8 cellular contexts compared by ENCODE assay signal in genomic region chr19:40347476-40348124, GRCh38. TPM values are rescaled to one million over a fixed set of nuclear protein-coding genes. Genes with fewer than 3 reads are reported as not detected.
DNase-seq lines count a peak whose midpoint lies in the region; ATAC-seq and TF ChIP-seq lines count a peak whose summit lies in the region.

No MANE protein-coding gene starts in this region.

- peak; percentile 1 for DNase-seq in ACHN
- DNase-seq in MCF 10A (ENCODE audit: unreplicated experiment): no peak
- no peak for DNase-seq in mucosa of descending colon
- DNase-seq in NCI-H1436 (lab: John Stamatoyannopoulos, UW): no peak
- no peak for DNase-seq in HuH-7 (ENCODE audit: low spot score)

- CTCF ChIA-PET in MCF 10A (lab: Yijun Ruan, JAX): interaction anchor here (0.6 to 2.4 kb wide), 3 partner anchors 43 to 189 kb away, joined by 3 to 10 read pairs (median 4); no protein-coding TSS in a partner anchor

- no peaks in the 10 kb centered on the region for H3K9me3 Mint-ChIP-seq in MCF 10A (ENCODE audit: unreplicated experiment)

- POLR2A ChIA-PET in MCF 10A (lab: Yijun Ruan, JAX): interaction anchor here (0.6 to 2.9 kb wide), 19 partner anchors 10 to 674 kb away, joined by 3 to 21 read pairs (median 5); partner anchors contain the start of genes BLVRB, SERTAD1 and SERTAD3

- H3K36me3 Mint-ChIP-seq in MCF 10A (ENCODE audit: insufficient read depth, unreplicated experiment): peaks cover 13% of the 10 kb centered on the region

- H3K27me3 Mint-ChIP-seq in MCF 10A (ENCODE audit: insufficient read depth, unreplicated experiment): no peaks in the 10 kb centered on the region

- no peaks in the 10 kb centered on the region for H3K9me3 ChIP-seq in mucosa of descending colon

- peaks cover 24% of the 10 kb centered on the region for H3K4me1 Mint-ChIP-seq in MCF 10A (ENCODE audit: insufficient read depth, unreplicated experiment)

- peak overlapping the region; percentile 95 for H3K27ac Mint-ChIP-seq in MCF 10A (ENCODE audit: low read depth, unreplicated experiment)

- H3K36me3 ChIP-seq in mucosa of descending colon (ENCODE audit: low read depth): no peaks in the 10 kb centered on the region

- peak overlapping the region; percentile 99 for H3K4me3 Mint-ChIP-seq in MCF 10A (ENCODE audit: unreplicated experiment)

- TF ChIP-seq CTCF in MCF 10A (IDR thresholded peaks at IDR 0.05; ENCODE audit: unreplicated experiment) (no peak), mucosa of descending colon (IDR thresholded peaks at IDR 0.05) (no peak)

- intact Hi-C loops in MCF 10A (cut with micrococcal nuclease) (no loop called here), mucosa of descending colon (cut with DNase I, micrococcal nuclease) (no loop called here)

- ATAC-seq in HG03064 (IDR thresholded peaks at IDR 0.05; ENCODE audit: low read depth, unreplicated experiment) (peak; percentile 13), mucosa of descending colon (no peak), GM19328 (IDR thresholded peaks at IDR 0.05; ENCODE audit: unreplicated experiment) (no peak), GM19035 (IDR thresholded peaks at IDR 0.05; ENCODE audit: unreplicated experiment) (no peak)

- H3K4me1 ChIP-seq in mucosa of descending colon (ENCODE audit: low read depth): peaks cover 9% of the 10 kb centered on the region

- peak overlapping the region; percentile 65 for H3K4me3 ChIP-seq in mucosa of descending colon

- in situ Hi-C loops in ACHN (cut with HindIII; ENCODE audit: low pct_ligation_motif_present, low pct_unique_long_range_greater_than_20kb, low sequenced_read_pairs): no loop called here

- TSS peak; percentile 73 for BruUV-seq in MCF 10A (replicated peaks; lab: Mats Ljungman, UMichigan)

RNA-seq across cellular contexts. Expression of gene C19orf47, which starts 0.6 kb away (rescaled TPM):
- 14.9 and 16.1 TPM in 2 replicates for total RNA-seq in MCF 10A (2022)
- 10 to 100 TPM; 12.1 to 21.2 (median 12.5) TPM for total RNA-seq in mucosa of descending colon

RNA-seq across cellular contexts. Expression of gene PLD3, which starts 0.9 kb away (rescaled TPM):
- total RNA-seq in MCF 10A (2022) (98.9 and 130 TPM in 2 replicates), mucosa of descending colon (100 to 1,000 TPM; 120 to 158 (median 120) TPM)

RNA-seq across cellular contexts. Expression of gene HIPK4, which starts 42.4 kb away (rescaled TPM):
- total RNA-seq in MCF 10A (2022) (not detected in 2 replicates), mucosa of descending colon (under 1 TPM in 1 of 3 donors, not detected in 2; 0.19 TPM)
